20 cellular contexts compared by ENCODE assay signal in the genomic region with DNA sequence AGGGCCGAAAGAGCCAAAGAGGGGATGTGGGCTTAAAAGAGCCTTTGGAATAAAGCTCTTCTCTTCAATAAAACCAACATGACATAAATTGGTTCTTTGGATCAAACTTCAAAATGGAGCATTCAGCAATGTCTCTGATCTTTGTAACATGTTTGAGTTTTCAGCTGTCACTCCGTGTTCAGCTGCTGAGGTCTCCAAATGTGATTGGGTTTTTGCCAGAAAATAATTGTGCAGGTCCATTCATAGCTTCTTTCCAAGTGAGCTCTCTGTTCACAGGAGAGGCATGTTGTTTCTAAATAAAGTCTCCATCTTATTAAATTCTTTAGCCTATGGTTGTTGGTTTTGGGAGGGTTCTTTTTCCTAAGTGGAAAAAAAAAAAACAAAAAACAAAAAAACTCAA.
"Had no signal": no experiment of that assay in that cellular context is flagged by ENCODE, and none has a peak within 500 bp of the region (broad histone marks: within the 10 kb centered on the region; RNA-seq: fewer than 3 reads in every experiment).

No MANE protein-coding gene starts in this region.

- DNase-seq: effector memory CD8-positive, alpha-beta T cell; gastrocnemius medialis; heart right ventricle; hypothalamus; islet precursor cell; mammary epithelial cell; naive B cell; posterior cingulate gyrus; stimulated activated CD4-positive, alpha-beta T cell treated with anti-CD3 and anti-CD28 coated beads, Interleukin-2, amount 100 ng/mL, for 24 hours; stimulated activated CD4-positive, alpha-beta T cell treated with anti-CD3 and anti-CD28 coated beads, Interleukin-4, amount 100 ng/mL, for 4 hours; stimulated activated naive CD4-positive, alpha-beta T cell treated with Interleukin-2 at 50 U/mL for 16 hours; trophoblast cell had no signal

- ATAC-seq: effector memory CD8-positive, alpha-beta T cell; gastrocnemius medialis; heart right ventricle; left lobe of liver; sciatic nerve had no signal

- H3K9me3 ChIP-seq: esophagus muscularis mucosa, gastrocnemius medialis, heart right ventricle, neutrophil had no signal

- H3K27ac Mint-ChIP-seq: dendritic cell treated with granulocyte-macrophage colony-stimulating factor and Interleukin-4, amounts not matched to agents 40 ng/mL and 50 ng/mL, for 4 days; effector memory CD8-positive, alpha-beta T cell; mesothelial cell of epicardium had no signal

- H3K36me3 ChIP-seq: esophagus muscularis mucosa, gastrocnemius medialis, heart right ventricle, neutrophil had no signal

- H3K36me3 Mint-ChIP-seq: mesothelial cell of epicardium had no signal

- H3K4me3 Mint-ChIP-seq: dendritic cell treated with granulocyte-macrophage colony-stimulating factor and Interleukin-4, amounts not matched to agents 40 ng/mL and 50 ng/mL, for 4 days; effector memory CD8-positive, alpha-beta T cell; mesothelial cell of epicardium; naive B cell had no signal

- H3K4me3 ChIP-seq: esophagus muscularis mucosa, gastrocnemius medialis, heart right ventricle, skin epidermis had no signal

- H3K27ac ChIP-seq: epithelial cell of prostate, esophagus muscularis mucosa, gastrocnemius medialis, heart right ventricle, neutrophil, skin epidermis had no signal

- H3K4me1 ChIP-seq: esophagus muscularis mucosa, gastrocnemius medialis had no signal

- H3K27me3 ChIP-seq: esophagus muscularis mucosa, gastrocnemius medialis, heart right ventricle, neutrophil had no signal

- H3K27me3 Mint-ChIP-seq: dendritic cell treated with granulocyte-macrophage colony-stimulating factor and Interleukin-4, amounts not matched to agents 40 ng/mL and 50 ng/mL, for 4 days; effector memory CD8-positive, alpha-beta T cell had no signal

- H3K9me3 Mint-ChIP-seq: dendritic cell treated with granulocyte-macrophage colony-stimulating factor and Interleukin-4, amounts not matched to agents 40 ng/mL and 50 ng/mL, for 4 days had no signal
